1 cellular context compared by ENCODE assay signal in genomic region chr21:18801468-18801867, GRCh38.
TF ChIP-seq lines count a peak whose summit lies in the region.

No MANE protein-coding gene starts in this region.

TF ChIP-seq in GM23338, 12 proteins besides CTCF, POLR2A, EP300 and RAD21 (continued from another document):
- TF ChIP-seq REST (IDR thresholded peaks at IDR 0.05; ENCODE audit: unreplicated experiment) (no peak), ZNF114 (CRISPR knock-in tag; IDR thresholded peaks at IDR 0.05) (no peak), EZH2phosphoT487 (IDR thresholded peaks at IDR 0.05; ENCODE audit: unreplicated experiment) (no peak), ETS1 (IDR thresholded peaks at IDR 0.05) (no peak), POLR2AphosphoS5 (IDR thresholded peaks at IDR 0.05; ENCODE audit: low read depth) (no peak), ZNF331 (CRISPR knock-in tag; IDR thresholded peaks at IDR 0.05; ENCODE audit: low read depth) (no peak), NANOG (IDR thresholded peaks at IDR 0.05; ENCODE audit: borderline replicate concordance) (no peak)
TF ChIP-seq in GM23338: peak in this region for 0.
